ENCODE assay signal across 21 cellular contexts in genomic region chr16:24925163-24925562, GRCh38.
DNase-seq lines count a peak whose midpoint lies in the region; ATAC-seq and TF ChIP-seq lines count a peak whose summit lies in the region.
"Had no signal": no experiment of that assay in that cellular context is flagged by ENCODE, and none has a peak within 500 bp of the region (broad histone marks: within the 10 kb centered on the region; RNA-seq: fewer than 3 reads in every experiment).

No MANE protein-coding gene starts in this region.

- H3K27me3 ChIP-seq in right lobe of liver, result no peaks in the 10 kb centered on the region
- H3K27me3 ChIP-seq: BLaER1 had no signal

- POLR2A ChIA-PET in activated CD8-positive, alpha-beta T cell treated with anti-CD3 and anti-CD28 coated beads, Interleukin-2, amount 10 ng/mL, durations not matched to agents 7 days and 5 days (lab: Charles Lee), result no interaction called here

- TF ChIP-seq POLR2A in right lobe of liver (IDR thresholded peaks at IDR 0.05), result no peak

- H3K27me3 Mint-ChIP-seq in activated T-cell treated with anti-CD3 and anti-CD28 coated beads, Interleukin-2, amount 50 U/mL, for 24 hours, result no peaks in the 10 kb centered on the region
- H3K27me3 Mint-ChIP-seq in activated T-cell treated with anti-CD3 and anti-CD28 coated beads, Interleukin-2, amount 50 U/mL, for 72 hours (ENCODE audit: low read depth), result no peaks in the 10 kb centered on the region
- no peaks in the 10 kb centered on the region for H3K27me3 Mint-ChIP-seq in activated CD8-positive, alpha-beta T cell treated with anti-CD3 and anti-CD28 coated beads, Interleukin-2, amount 10 ng/mL, durations not matched to agents 7 days and 5 days (ENCODE audit: low read depth)
- H3K27me3 Mint-ChIP-seq: B cell; CD4-positive, CD25-positive, alpha-beta regulatory T cell had no signal

- intact Hi-C loops in right lobe of liver (cut with DNase I), result no loop called here

- H3K27ac ChIP-seq in right lobe of liver, result no peak overlapping the region
- H3K27ac ChIP-seq: 22Rv1, BLaER1, C4-2B had no signal

- no peak for ATAC-seq in activated T-cell treated with anti-CD3 and anti-CD28 coated beads, Interleukin-2, amount 50 U/mL, for 72 hours (replicated peaks in 1 of 2)
- ATAC-seq in left lobe of liver (peak; percentile 77), right lobe of liver (peak; percentile 69 to 87 (median 84))
- no peak for ATAC-seq in activated CD8-positive, alpha-beta T cell treated with anti-CD3 and anti-CD28 coated beads, Interleukin-2, amount 10 ng/mL, durations not matched to agents 7 days and 5 days
- ATAC-seq: CD8-positive, alpha-beta T cell; GM12878 had no signal

- 25% methylated on average over 2 of the region's 2 CpGs for WGBS in right lobe of liver (ENCODE audit: insufficient coverage, low coverage, low lambda C conversion rate, missing lambda C conversion rate)

- peaks cover 0 to 14% (median 3%) of the 10 kb centered on the region in 4 donors for H3K36me3 ChIP-seq in right lobe of liver

- H3K36me3 Mint-ChIP-seq in activated T-cell treated with anti-CD3 and anti-CD28 coated beads, Interleukin-2, amount 50 U/mL, for 24 hours (ENCODE audit: low read depth), result peaks cover 67% of the 10 kb centered on the region
- H3K36me3 Mint-ChIP-seq in activated T-cell treated with anti-CD3 and anti-CD28 coated beads, Interleukin-2, amount 50 U/mL, for 72 hours (ENCODE audit: insufficient read depth in 2 of 2), result peaks cover 0 to 5% of the 10 kb centered on the region in 2 donors
- H3K36me3 Mint-ChIP-seq in activated CD8-positive, alpha-beta T cell treated with anti-CD3 and anti-CD28 coated beads, Interleukin-2, amount 10 ng/mL, durations not matched to agents 7 days and 5 days (ENCODE audit: low read depth), result peaks cover 16% of the 10 kb centered on the region

- H3K4me1 ChIP-seq in right lobe of liver, result peaks cover 0 to 21% (median 0%) of the 10 kb centered on the region in 4 donors
- H3K4me1 ChIP-seq: Caco-2, HAP-1 had no signal

- H3K4me1 Mint-ChIP-seq in activated T-cell treated with anti-CD3 and anti-CD28 coated beads, Interleukin-2, amount 50 U/mL, for 24 hours (ENCODE audit: low read depth), result peaks cover 18% of the 10 kb centered on the region
- peaks cover 17% of the 10 kb centered on the region for H3K4me1 Mint-ChIP-seq in activated T-cell treated with anti-CD3 and anti-CD28 coated beads, Interleukin-2, amount 50 U/mL, for 72 hours (ENCODE audit: low read depth)
- H3K4me1 Mint-ChIP-seq in activated CD8-positive, alpha-beta T cell treated with anti-CD3 and anti-CD28 coated beads, Interleukin-2, amount 10 ng/mL, durations not matched to agents 7 days and 5 days (ENCODE audit: low read depth), result peaks cover 14% of the 10 kb centered on the region

- H3K9me3 ChIP-seq in right lobe of liver, result no peaks in the 10 kb centered on the region
- H3K9me3 ChIP-seq: BLaER1, Caco-2, HAP-1 had no signal

- CTCF ChIA-PET in activated CD8-positive, alpha-beta T cell treated with anti-CD3 and anti-CD28 coated beads, Interleukin-2, amount 10 ng/mL, durations not matched to agents 7 days and 5 days (lab: Charles Lee), result interaction anchor here (0.6 to 1.0 kb wide), 2 partner anchors 13 to 64 kb away, joined by 3 read pairs; no protein-coding TSS in a partner anchor

- H3K4me3 Mint-ChIP-seq in activated T-cell treated with anti-CD3 and anti-CD28 coated beads, Interleukin-2, amount 50 U/mL, for 24 hours, result no peak overlapping the region
- H3K4me3 Mint-ChIP-seq in activated T-cell treated with anti-CD3 and anti-CD28 coated beads, Interleukin-2, amount 50 U/mL, for 72 hours, result no peak overlapping the region
- H3K4me3 Mint-ChIP-seq in activated CD8-positive, alpha-beta T cell treated with anti-CD3 and anti-CD28 coated beads, Interleukin-2, amount 10 ng/mL, durations not matched to agents 7 days and 5 days, result no peak overlapping the region
- H3K4me3 Mint-ChIP-seq: B cell; CD4-positive, CD25-positive, alpha-beta regulatory T cell; CD8-positive, alpha-beta T cell; HFFc6 had no signal

- H3K9me3 Mint-ChIP-seq in activated T-cell treated with anti-CD3 and anti-CD28 coated beads, Interleukin-2, amount 50 U/mL, for 24 hours, result no peaks in the 10 kb centered on the region
- H3K9me3 Mint-ChIP-seq in activated T-cell treated with anti-CD3 and anti-CD28 coated beads, Interleukin-2, amount 50 U/mL, for 72 hours, result no peaks in the 10 kb centered on the region
- no peaks in the 10 kb centered on the region for H3K9me3 Mint-ChIP-seq in activated CD8-positive, alpha-beta T cell treated with anti-CD3 and anti-CD28 coated beads, Interleukin-2, amount 10 ng/mL, durations not matched to agents 7 days and 5 days (ENCODE audit: insufficient read depth)
- H3K9me3 Mint-ChIP-seq: CD4-positive, CD25-positive, alpha-beta regulatory T cell; CD8-positive, alpha-beta T cell; HFFc6 had no signal

- TF ChIP-seq CTCF in right lobe of liver (IDR thresholded peaks at IDR 0.05), result no peak

- peak overlapping the region; percentile 67 for H3K27ac Mint-ChIP-seq in activated T-cell treated with anti-CD3 and anti-CD28 coated beads, Interleukin-2, amount 50 U/mL, for 24 hours
- no peak overlapping the region for H3K27ac Mint-ChIP-seq in activated T-cell treated with anti-CD3 and anti-CD28 coated beads, Interleukin-2, amount 50 U/mL, for 72 hours
- no peak overlapping the region for H3K27ac Mint-ChIP-seq in activated CD8-positive, alpha-beta T cell treated with anti-CD3 and anti-CD28 coated beads, Interleukin-2, amount 10 ng/mL, durations not matched to agents 7 days and 5 days
- H3K27ac Mint-ChIP-seq: CD8-positive, alpha-beta T cell; HFFc6 had no signal

- no peak overlapping the region for H3K4me3 ChIP-seq in right lobe of liver
- H3K4me3 ChIP-seq: BLaER1, GM12878, HAP-1 had no signal

- no peak for DNase-seq in activated T-cell treated with anti-CD3 and anti-CD28 coated beads, Interleukin-2, amount 50 U/mL, for 24 hours
- DNase-seq in activated T-cell treated with anti-CD3 and anti-CD28 coated beads, Interleukin-2, amount 50 U/mL, for 72 hours, result no peak
- DNase-seq in left lobe of liver (ENCODE audit: low spot score), result peak; percentile 63
- peak; percentile 57 to 75 (median 59) for DNase-seq in right lobe of liver
- no peak for DNase-seq in MV-4-11 (lab: John Stamatoyannopoulos, UW)
- DNase-seq in activated CD8-positive, alpha-beta T cell treated with anti-CD3 and anti-CD28 coated beads, Interleukin-2, amount 10 ng/mL, durations not matched to agents 7 days and 5 days, result no peak
- DNase-seq: Caco-2; CD4-positive, CD25-positive, alpha-beta regulatory T cell; CD8-positive, alpha-beta T cell; DMS153; DND-41; EL; GDM1; GOT3; HFFc6 had no signal

Comparison
In these comparisons a context has a peak if more than half of its experiments do, and no peak if none do; other contexts are left out.
1. DNase-seq: peak in left lobe of liver (single experiment) and right lobe of liver (3 of 3); none in activated T-cell treated with anti-CD3 and anti-CD28 coated beads, Interleukin-2, amount 50 U/mL, for 24 hours (single experiment), activated T-cell treated with anti-CD3 and anti-CD28 coated beads, Interleukin-2, amount 50 U/mL, for 72 hours (0 of 2), MV-4-11 (single experiment) and activated CD8-positive, alpha-beta T cell treated with anti-CD3 and anti-CD28 coated beads, Interleukin-2, amount 10 ng/mL, durations not matched to agents 7 days and 5 days (single experiment).
2. ATAC-seq: peak in left lobe of liver (single experiment) and right lobe of liver (4 of 4); none in activated T-cell treated with anti-CD3 and anti-CD28 coated beads, Interleukin-2, amount 50 U/mL, for 72 hours (0 of 2) and activated CD8-positive, alpha-beta T cell treated with anti-CD3 and anti-CD28 coated beads, Interleukin-2, amount 10 ng/mL, durations not matched to agents 7 days and 5 days (single experiment).